ENCODE assay signal across 13 cellular contexts in genomic region chr12:116420476-116420875, GRCh38.
"Had no signal": no experiment of that assay in that cellular context is flagged by ENCODE, and none has a peak within 500 bp of the region (broad histone marks: within the 10 kb centered on the region; RNA-seq: fewer than 3 reads in every experiment).

No MANE protein-coding gene starts in this region.

- H3K9me3 ChIP-seq: mucosa of descending colon had no signal

- H3K27ac Mint-ChIP-seq: activated B cell treated with CpG ODN at 0.5 μM for 24 hours; activated CD4-positive, alpha-beta T cell treated with anti-CD3 and anti-CD28 coated beads, Interleukin-2, amount 10 ng/mL, durations not matched to agents 24 days and 14 days; activated naive CD8-positive, alpha-beta T cell treated with anti-CD3 and anti-CD28 coated beads, Interleukin-2, amount 50 U/mL, for 24 hours; natural killer cell had no signal

- H3K27ac ChIP-seq: ascending aorta, heart left ventricle, upper lobe of left lung had no signal

- H3K4me1 Mint-ChIP-seq: activated CD4-positive, alpha-beta T cell treated with anti-CD3 and anti-CD28 coated beads, Interleukin-2, amount 10 ng/mL, durations not matched to agents 24 days and 14 days; activated naive CD8-positive, alpha-beta T cell treated with anti-CD3 and anti-CD28 coated beads, Interleukin-2, amount 50 U/mL, for 24 hours; natural killer cell had no signal

- H3K27me3 ChIP-seq: ascending aorta, heart left ventricle, upper lobe of left lung had no signal

- H3K9me3 Mint-ChIP-seq: activated naive CD8-positive, alpha-beta T cell treated with anti-CD3 and anti-CD28 coated beads, Interleukin-2, amount 50 U/mL, for 24 hours had no signal

- H3K4me3 Mint-ChIP-seq: activated B cell treated with CpG ODN at 0.5 μM for 24 hours; activated CD4-positive, alpha-beta T cell treated with anti-CD3 and anti-CD28 coated beads, Interleukin-2, amount 10 ng/mL, durations not matched to agents 24 days and 14 days; activated naive CD8-positive, alpha-beta T cell treated with anti-CD3 and anti-CD28 coated beads, Interleukin-2, amount 50 U/mL, for 24 hours; natural killer cell had no signal

- DNase-seq: activated B cell treated with CpG ODN at 0.5 μM for 24 hours; activated CD4-positive, alpha-beta T cell treated with anti-CD3 and anti-CD28 coated beads, Interleukin-2, amount 10 ng/mL, durations not matched to agents 24 days and 14 days; activated naive CD4-positive, alpha-beta T cell treated with Interleukin-2 at 50 U/mL for 16 hours; activated naive CD8-positive, alpha-beta T cell treated with anti-CD3 and anti-CD28 coated beads, Interleukin-2, amount 50 U/mL, for 24 hours; foreskin melanocyte; heart left ventricle; left colon; natural killer cell; stimulated activated CD4-positive, alpha-beta T cell treated with anti-CD3 and anti-CD28 coated beads, Interleukin-2, amount 100 ng/mL, for 24 hours; stimulated activated naive CD4-positive, alpha-beta T cell; upper lobe of left lung had no signal

- H3K4me3 ChIP-seq: ascending aorta, heart left ventricle, mucosa of descending colon, upper lobe of left lung had no signal

- H3K36me3 ChIP-seq: ascending aorta, heart left ventricle, upper lobe of left lung had no signal

- H3K4me1 ChIP-seq: ascending aorta, heart left ventricle, upper lobe of left lung had no signal

- H3K27me3 Mint-ChIP-seq: activated B cell treated with CpG ODN at 0.5 μM for 24 hours; activated CD4-positive, alpha-beta T cell treated with anti-CD3 and anti-CD28 coated beads, Interleukin-2, amount 10 ng/mL, durations not matched to agents 24 days and 14 days; activated naive CD8-positive, alpha-beta T cell treated with anti-CD3 and anti-CD28 coated beads, Interleukin-2, amount 50 U/mL, for 24 hours had no signal

- H3K36me3 Mint-ChIP-seq: natural killer cell had no signal
